8 cellular contexts compared by ENCODE assay signal in the genomic region with DNA sequence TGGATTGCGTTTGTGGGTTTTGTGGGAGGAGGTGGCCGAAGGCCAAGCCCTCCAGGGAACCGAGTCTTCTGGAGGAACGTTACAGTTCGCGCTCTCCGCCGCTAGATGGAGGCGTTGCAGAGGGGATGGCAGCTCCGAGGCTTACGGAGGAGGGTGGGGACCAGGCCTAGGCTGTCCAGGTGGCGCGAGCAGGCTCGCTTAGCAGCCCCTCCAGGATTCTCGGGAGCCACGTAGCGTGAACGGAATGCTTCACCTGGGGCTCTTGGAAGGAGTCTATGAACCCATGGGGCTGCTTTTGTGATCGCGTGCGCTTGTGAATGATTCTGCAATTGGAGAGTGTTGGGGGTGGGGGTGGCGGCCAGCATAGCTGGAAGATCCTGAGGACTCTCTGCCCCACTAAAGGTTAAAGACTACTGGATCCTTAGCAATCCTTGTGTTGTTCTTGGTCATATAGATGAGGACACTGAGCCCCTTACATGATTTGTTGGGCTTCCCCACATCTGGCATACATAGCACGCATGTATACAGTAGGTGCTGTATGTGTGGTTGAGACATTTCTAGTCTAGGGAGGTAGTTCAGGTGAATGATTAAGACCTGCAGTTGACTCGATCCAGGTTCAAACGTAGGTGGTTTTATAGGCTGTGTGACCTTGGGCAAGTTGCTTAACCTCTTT. TPM values are rescaled to one million over a fixed set of nuclear protein-coding genes. Genes with fewer than 3 reads are reported as not detected.
A peak's percentile ranks its signal among the peaks of the same experiment; 100 is the strongest.
DNase-seq lines count a peak whose midpoint lies in the region; ATAC-seq, FAIRE-seq and TF ChIP-seq lines count a peak whose summit lies in the region.

No MANE protein-coding gene starts in this region.

- intact Hi-C loops in right lobe of liver (cut with DNase I): loop anchor here in 1 of 2 donors (10.0 kb wide), 1 partner anchor 414 kb away; the partner anchor contains the start of gene CFAP20DC

- peak; percentile 79 for ATAC-seq in HG02870 (IDR thresholded peaks at IDR 0.05; ENCODE audit: unreplicated experiment)
- ATAC-seq in right lobe of liver: peak; percentile 91 to 99 (median 96)

- 1% methylated on average over 16 of the region's 25 CpGs for WGBS in right lobe of liver (ENCODE audit: insufficient coverage, low coverage, low lambda C conversion rate, missing lambda C conversion rate)

- DNase-seq in 8988T: peak; percentile 90
- DNase-seq in GM12891 (ENCODE audit: insufficient read length, low spot score): peak; percentile 72
- DNase-seq in NCI-H2196 treated with DMSO at 0.1 percent for 48 hours (lab: John Stamatoyannopoulos, UW; ENCODE audit: unreplicated experiment): peak; percentile 28
- peak; percentile 36 to 47 for DNase-seq in activated CD4-positive, alpha-beta T cell treated with anti-CD3 and anti-CD28 coated beads for 24 hours (ENCODE audit: low read depth in 2 of 2)
- DNase-seq in coronary artery (ENCODE audit: low spot score): no peak
- DNase-seq in right lobe of liver: peak; percentile 80 to 82 (median 80)
- DNase-seq in stimulated activated CD8-positive, alpha-beta memory T cell treated with anti-CD3 and anti-CD28 coated beads, Interleukin-15, amount 100 ng/mL, for 1 hour (ENCODE audit: low read depth): peak; percentile 11

- FAIRE-seq in GM12891 (lab: Jason Lieb, UNC): peak; percentile 88

- H3K27me3 ChIP-seq in right lobe of liver: no peaks in the 10 kb centered on the region

- H3K36me3 ChIP-seq in right lobe of liver: no peaks in the 10 kb centered on the region

- TF ChIP-seq POLR2A in GM12891 (IDR thresholded peaks at IDR 0.05; ENCODE audit: low read depth, low read length): no peak
- TF ChIP-seq POLR2A in right lobe of liver (IDR thresholded peaks at IDR 0.05): no peak

- TF ChIP-seq CTCF in coronary artery (IDR thresholded peaks at IDR 0.05) (peak; percentile 75), right lobe of liver (IDR thresholded peaks at IDR 0.05) (peak; percentile 84 to 90 (median 88))

- H3K4me3 ChIP-seq in coronary artery (no peak overlapping the region), right lobe of liver (no peak overlapping the region)

- peaks cover 0 to 3% (median 2%) of the 10 kb centered on the region in 4 donors for H3K4me1 ChIP-seq in right lobe of liver

- no peaks in the 10 kb centered on the region for H3K9me3 ChIP-seq in right lobe of liver

- H3K27ac ChIP-seq in coronary artery: no peak overlapping the region
- H3K27ac ChIP-seq in right lobe of liver: no peak overlapping the region

TF ChIP-seq in GM12891, 5 proteins besides CTCF, POLR2A, EP300 and RAD21:
- TF ChIP-seq SPI1 (IDR thresholded peaks at IDR 0.05; ENCODE audit: low read depth, low read length) (no peak), PAX5 (IDR thresholded peaks at IDR 0.05; ENCODE audit: insufficient read depth, low read length, severe bottlenecking) (no peak)

RNA-seq across cellular contexts. Expression of gene FAM3D, which starts 25.7 kb away (rescaled TPM):
- polyA plus RNA-seq in GM12891 (2012; ENCODE audit: low read depth, missing spikeins): not detected
- not detected for total RNA-seq in right lobe of liver
